Comparison of ENCODE assay signal across 8 cellular contexts in the genomic region with DNA sequence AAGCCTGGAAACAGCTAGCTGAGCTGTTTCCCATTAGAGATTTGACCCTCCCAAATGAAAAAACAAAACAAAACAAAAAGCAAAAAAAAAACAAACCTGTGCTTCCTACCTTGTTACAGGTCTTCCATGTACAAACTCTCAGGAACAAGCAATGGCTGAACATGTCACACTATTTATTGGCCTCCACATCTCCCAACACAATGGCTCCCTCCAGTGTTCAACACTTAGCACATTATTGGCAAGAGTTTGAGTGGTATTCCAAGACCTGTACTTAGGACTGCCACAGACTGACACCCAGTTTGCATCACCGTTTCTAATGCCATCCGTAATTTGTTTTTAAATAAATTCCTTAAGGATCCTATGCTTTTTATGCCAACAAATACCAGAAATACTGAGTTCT.
A peak's percentile ranks its signal among the peaks of the same experiment; 100 is the strongest.
DNase-seq lines count a peak whose midpoint lies in the region; ATAC-seq and TF ChIP-seq lines count a peak whose summit lies in the region.

No MANE protein-coding gene starts in this region.

- H3K27me3 Mint-ChIP-seq in nephron progenitor cell (ENCODE audit: low read depth, poor library complexity) = peaks cover 9% of the 10 kb centered on the region
- H3K27me3 Mint-ChIP-seq in activated T-cell treated with anti-CD3 and anti-CD28 coated beads, Interleukin-2, amount 50 U/mL, for 4 hours (ENCODE audit: low read depth) = no peaks in the 10 kb centered on the region

- H3K27ac Mint-ChIP-seq in nephron progenitor cell = no peak overlapping the region
- no peak overlapping the region for H3K27ac Mint-ChIP-seq in stimulated activated effector memory CD8-positive, alpha-beta T cell treated with anti-CD3 and anti-CD28 coated beads, Interleukin-12 subunit alpha, Interleukin-12 subunit beta, amount 100 ng/mL, for 72 hours

- peak; percentile 77 for ATAC-seq in HG03025 (IDR thresholded peaks at IDR 0.05; ENCODE audit: low FRiP score, unreplicated experiment)
- no peak for ATAC-seq in stimulated activated effector memory CD8-positive, alpha-beta T cell treated with anti-CD3 and anti-CD28 coated beads, Interleukin-12 subunit alpha, Interleukin-12 subunit beta, amount 100 ng/mL, for 72 hours
- no peak for ATAC-seq in activated T-cell treated with anti-CD3 and anti-CD28 coated beads, Interleukin-2, amount 50 U/mL, for 4 hours

- no peak overlapping the region for H3K4me3 ChIP-seq in GM12864 (ENCODE audit: low read depth, low read length)

- H3K36me3 Mint-ChIP-seq in nephron progenitor cell (ENCODE audit: low read depth) = no peaks in the 10 kb centered on the region
- H3K36me3 Mint-ChIP-seq in stimulated activated effector memory CD8-positive, alpha-beta T cell treated with anti-CD3 and anti-CD28 coated beads, Interleukin-12 subunit alpha, Interleukin-12 subunit beta, amount 100 ng/mL, for 72 hours = no peaks in the 10 kb centered on the region
- H3K36me3 Mint-ChIP-seq in activated T-cell treated with anti-CD3 and anti-CD28 coated beads, Interleukin-2, amount 50 U/mL, for 4 hours (ENCODE audit: insufficient read depth) = no peaks in the 10 kb centered on the region

- no peak overlapping the region for H3K4me3 Mint-ChIP-seq in nephron progenitor cell
- H3K4me3 Mint-ChIP-seq in stimulated activated effector memory CD8-positive, alpha-beta T cell treated with anti-CD3 and anti-CD28 coated beads, Interleukin-12 subunit alpha, Interleukin-12 subunit beta, amount 100 ng/mL, for 72 hours = no peak overlapping the region
- H3K4me3 Mint-ChIP-seq in activated T-cell treated with anti-CD3 and anti-CD28 coated beads, Interleukin-2, amount 50 U/mL, for 4 hours = no peak overlapping the region

- TF ChIP-seq CTCF in GM12864 (IDR thresholded peaks at IDR 0.05; ENCODE audit: low read depth, low read length, missing control alignments) (peak; percentile 33), nephron progenitor cell (IDR thresholded peaks at IDR 0.05) (peak; percentile 60)

- no peak for DNase-seq in GM12864 (ENCODE audit: low read depth)
- peak; percentile 3 for DNase-seq in NCI-H524 treated with DMSO at 0.1 percent for 48 hours (lab: John Stamatoyannopoulos, UW)
- DNase-seq in cerebellum (ENCODE audit: low spot score) = peak; percentile 64
- DNase-seq in nephron progenitor cell = peak; percentile 26
- DNase-seq in stimulated activated effector memory CD8-positive, alpha-beta T cell treated with anti-CD3 and anti-CD28 coated beads, Interleukin-12 subunit alpha, Interleukin-12 subunit beta, amount 100 ng/mL, for 72 hours (ENCODE audit: low spot score in 2 of 2) = no peak
- DNase-seq in activated T-cell treated with anti-CD3 and anti-CD28 coated beads, Interleukin-2, amount 50 U/mL, for 4 hours = no peak
- no peak for DNase-seq in T-helper 9 cell

- no peaks in the 10 kb centered on the region for H3K4me1 Mint-ChIP-seq in nephron progenitor cell
- no peaks in the 10 kb centered on the region for H3K4me1 Mint-ChIP-seq in stimulated activated effector memory CD8-positive, alpha-beta T cell treated with anti-CD3 and anti-CD28 coated beads, Interleukin-12 subunit alpha, Interleukin-12 subunit beta, amount 100 ng/mL, for 72 hours
- no peaks in the 10 kb centered on the region for H3K4me1 Mint-ChIP-seq in activated T-cell treated with anti-CD3 and anti-CD28 coated beads, Interleukin-2, amount 50 U/mL, for 4 hours (ENCODE audit: low read depth)

- H3K9me3 Mint-ChIP-seq in nephron progenitor cell = no peaks in the 10 kb centered on the region
- H3K9me3 Mint-ChIP-seq in stimulated activated effector memory CD8-positive, alpha-beta T cell treated with anti-CD3 and anti-CD28 coated beads, Interleukin-12 subunit alpha, Interleukin-12 subunit beta, amount 100 ng/mL, for 72 hours = peaks cover 3% of the 10 kb centered on the region
- H3K9me3 Mint-ChIP-seq in activated T-cell treated with anti-CD3 and anti-CD28 coated beads, Interleukin-2, amount 50 U/mL, for 4 hours = no peaks in the 10 kb centered on the region

Comparison
In these comparisons a context has a peak if more than half of its experiments do, and no peak if none do; other contexts are left out.
1. DNase-seq: peak in NCI-H524 treated with DMSO at 0.1 percent for 48 hours (single experiment), cerebellum (single experiment) and nephron progenitor cell (single experiment); none in GM12864 (single experiment), stimulated activated effector memory CD8-positive, alpha-beta T cell treated with anti-CD3 and anti-CD28 coated beads, Interleukin-12 subunit alpha, Interleukin-12 subunit beta, amount 100 ng/mL, for 72 hours (0 of 2), activated T-cell treated with anti-CD3 and anti-CD28 coated beads, Interleukin-2, amount 50 U/mL, for 4 hours (single experiment) and T-helper 9 cell (single experiment).